8 cellular contexts compared by ENCODE assay signal in the genomic region with DNA sequence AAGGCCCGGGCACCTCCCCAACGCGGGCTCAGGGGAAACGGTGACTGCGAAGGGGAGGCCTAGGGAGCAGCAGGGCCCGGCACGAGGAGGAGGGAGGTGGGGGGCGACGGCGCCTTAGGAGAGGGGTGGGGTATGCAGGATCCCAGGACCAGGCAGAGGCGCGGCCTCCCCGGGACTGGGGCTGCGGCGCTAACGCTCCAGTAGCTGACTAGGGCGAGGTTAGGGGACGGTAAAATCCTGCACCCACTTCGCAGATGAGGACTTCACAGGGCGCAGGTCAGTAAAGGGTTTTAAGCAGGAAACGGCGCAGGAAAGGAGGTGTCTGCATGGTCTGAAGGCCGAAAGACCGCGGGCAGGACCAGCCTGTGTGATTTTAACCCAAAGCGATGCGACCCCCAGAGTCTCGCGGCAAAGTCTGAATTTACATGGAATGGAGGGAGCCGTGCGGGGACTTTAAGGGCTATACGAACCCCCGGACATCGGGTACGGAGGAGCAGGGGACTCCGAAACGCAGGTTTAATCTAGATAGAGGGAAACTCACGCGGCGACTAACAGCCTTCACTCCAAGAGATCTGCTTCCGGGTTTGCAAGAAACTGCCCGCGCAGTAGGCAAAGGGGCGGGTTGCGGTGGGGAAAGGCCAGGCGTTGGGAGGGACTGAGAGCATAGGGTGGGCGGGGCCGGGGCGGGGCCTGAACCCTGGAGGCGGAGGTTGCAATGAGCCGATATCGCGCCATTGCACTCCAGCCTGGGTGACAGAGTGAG. TPM values are rescaled to one million over a fixed set of nuclear protein-coding genes. Genes with fewer than 3 reads are reported as not detected.
DNase-seq lines count a peak whose midpoint lies in the region; ATAC-seq and TF ChIP-seq lines count a peak whose summit lies in the region.

A gene (minus strand): TSS at position 588 of the 763 bp plus-strand sequence. CDS start 10,460 bp downstream, outside the sequence.

- H3K27me3 ChIP-seq in HUES48 (ENCODE audit: control insufficient read depth, insufficient read depth, low read length) (peaks cover 8% of the 10 kb centered on the region; the same call in 1 of the 2 replicates), tibial artery (no peaks in the 10 kb centered on the region)

- DNase-seq in DMS53 (lab: John Stamatoyannopoulos, UW) = peak; percentile 92
- DNase-seq in T follicular helper cell (ENCODE audit: low read depth) = peak; percentile 57
- DNase-seq in amniotic epithelial cell (ENCODE audit: low read depth) = peak; percentile 80
- DNase-seq in left ventricle myocardium superior = peak; percentile 91
- DNase-seq in posterior cingulate gyrus = peak; percentile 73 to 98 (median 87)
- peak; percentile 87 to 93 for DNase-seq in tibial artery
- DNase-seq in NCI-H510A treated with DMSO at 0.1 percent for 48 hours (lab: John Stamatoyannopoulos, UW) = no peak

- H3K9me3 ChIP-seq in HUES48 (ENCODE audit: control insufficient read depth, insufficient read depth, low read length) (no peaks in the 10 kb centered on the region), tibial artery (no peaks in the 10 kb centered on the region)

- H3K27ac ChIP-seq in HUES48 (ENCODE audit: low read depth, low read length) = no peak within 1 kb of the TSS
- H3K27ac ChIP-seq in tibial artery = peak within 1 kb of the TSS; percentile 73 to 78

- no peaks in the 10 kb centered on the region; the same call in 1 of the 2 replicates for H3K36me3 ChIP-seq in HUES48 (ENCODE audit: control insufficient read depth, insufficient read depth, low read length)
- peaks cover 0 to 4% (median 0%) of the 10 kb centered on the region in 3 donors for H3K36me3 ChIP-seq in tibial artery

- ATAC-seq in left ventricle myocardium superior = peak; percentile 85

- H3K9ac ChIP-seq in HUES48 (ENCODE audit: low read depth, low read length) = peak within 1 kb of the TSS; percentile 78

- intact Hi-C loops in left ventricle myocardium superior (cut with micrococcal nuclease) (no loop called here), posterior cingulate gyrus (cut with DNase I) (loop anchor here (1.0 to 10.0 kb wide), 3 partner anchors 34 to 142 kb away; a partner anchor contains a TSS), tibial artery (cut with DNase I; ENCODE audit: low total_unique reads) (loop anchor here (10.0 kb wide), 2 partner anchors 62 to 142 kb away; a partner anchor contains a TSS)

- H3K4me1 ChIP-seq in HUES48 (ENCODE audit: control insufficient read depth, insufficient read depth, low read length) (peaks cover 3% of the 10 kb centered on the region; the same call in 1 of the 2 replicates), tibial artery (peaks cover 0 to 25% (median 13%) of the 10 kb centered on the region in 4 donors)

- no peak for TF ChIP-seq CTCF in tibial artery (IDR thresholded peaks at IDR 0.05)

- H3K4me3 ChIP-seq in HUES48 (ENCODE audit: low read depth, low read length) (peak within 1 kb of the TSS; percentile 99), tibial artery (peak within 1 kb of the TSS; percentile 68 to 69)

RNA-seq across cellular contexts. Expression of the gene that starts here (rescaled TPM):
- total RNA-seq in left ventricle myocardium superior = 0.64 TPM

Comparison
In these comparisons a context has a peak if more than half of its experiments do, and no peak if none do; other contexts are left out.
1. Peak in DNase-seq and ATAC-seq in left ventricle myocardium superior; RNA of the gene not detected or under 1 TPM.